8 cellular contexts compared by ENCODE assay signal in the genomic region with DNA sequence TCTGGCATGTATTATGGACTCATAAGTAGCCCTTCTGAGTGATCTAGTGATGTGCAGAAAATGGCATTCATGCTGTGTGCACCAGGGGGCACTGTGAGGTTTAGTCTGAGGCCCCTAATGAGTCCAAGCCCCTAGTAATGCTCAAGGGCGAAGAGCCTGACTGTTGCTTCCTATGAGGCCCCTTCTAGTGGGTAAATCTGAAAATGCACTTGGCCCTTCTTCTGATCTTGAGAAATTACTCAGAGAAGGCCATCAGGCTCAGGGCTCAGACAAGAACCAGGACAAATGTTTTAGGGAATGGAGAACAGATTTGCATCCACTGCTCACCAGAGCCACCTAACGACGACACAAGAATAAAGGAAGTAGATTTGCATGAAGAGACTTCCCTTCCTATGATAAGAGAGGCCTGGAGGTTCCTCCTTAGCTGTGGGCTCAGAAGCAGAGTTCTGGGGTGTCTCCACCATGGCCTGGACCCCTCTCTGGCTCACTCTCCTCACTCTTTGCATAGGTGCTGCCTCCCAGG.
DNase-seq lines count a peak whose midpoint lies in the region; ATAC-seq, FAIRE-seq and TF ChIP-seq lines count a peak whose summit lies in the region.

No MANE protein-coding gene starts in this region.

- ATAC-seq in HG03460 (IDR thresholded peaks at IDR 0.05; ENCODE audit: unreplicated experiment) (peak; percentile 56), HepG2 (peak; percentile 93)

- peaks cover 26% of the 10 kb centered on the region for H3K4me1 ChIP-seq in CD8-positive, alpha-beta memory T cell (ENCODE audit: insufficient read depth, low read length)
- H3K4me1 ChIP-seq in SJCRH30 (no peaks in the 10 kb centered on the region), mammary epithelial cell (ENCODE audit: insufficient read depth, low read length) (peaks cover 5% of the 10 kb centered on the region), HepG2 (ENCODE audit: insufficient read depth, low read length) (no peaks in the 10 kb centered on the region)

- TF ChIP-seq CTCF in mammary epithelial cell (conservative IDR thresholded peaks at IDR 0.05 in 1 of 2, IDR thresholded peaks at IDR 0.05 in 1 of 2; ENCODE audit: extremely low read depth in 1 of 2, insufficient read depth in 1 of 2, low read depth in 1 of 2, low read length in 2 of 2) (peak; percentile 24 to 29), HepG2 (CRISPR knock-in tag; IDR thresholded peaks at IDR 0.05) (peak; percentile 52)

- H3K79me2 ChIP-seq in mammary epithelial cell (ENCODE audit: insufficient read depth, low read length), result no peaks in the 10 kb centered on the region
- H3K79me2 ChIP-seq in HepG2 (ENCODE audit: insufficient read depth, low read length), result no peaks in the 10 kb centered on the region

- no peaks in the 10 kb centered on the region for H3K27me3 Mint-ChIP-seq in CD8-positive, alpha-beta memory T cell

- H3K4me2 ChIP-seq in mammary epithelial cell (ENCODE audit: insufficient read depth, low read depth, low read length) (no peak overlapping the region), HepG2 (ENCODE audit: low read depth, low read length) (no peak overlapping the region)

- no peaks in the 10 kb centered on the region for H3K9me3 Mint-ChIP-seq in CD8-positive, alpha-beta memory T cell

- intact Hi-C loops in mammary epithelial cell (cut with micrococcal nuclease), result no loop called here
- intact Hi-C loops in HepG2 (cut with micrococcal nuclease; ENCODE audit: unreplicated experiment), result no loop called here

- H3K9ac ChIP-seq in mammary epithelial cell (ENCODE audit: insufficient read depth, low read length), result no peak overlapping the region
- no peak overlapping the region for H3K9ac ChIP-seq in HepG2 (ENCODE audit: insufficient read depth, low read depth, low read length)

- H3K9me3 ChIP-seq in CD8-positive, alpha-beta memory T cell (ENCODE audit: low read length), result no peaks in the 10 kb centered on the region
- H3K9me3 ChIP-seq in SJCRH30 (replicated peaks) (no peaks in the 10 kb centered on the region), mammary epithelial cell (replicated peaks; ENCODE audit: insufficient read depth, low read length) (no peaks in the 10 kb centered on the region), HepG2 (ENCODE audit: low read length) (no peaks in the 10 kb centered on the region)

- CTCF ChIA-PET in CD8-positive, alpha-beta memory T cell (lab: Charles Lee), result interaction anchor here (0.7 to 3.9 kb wide), 23 partner anchors 14 to 399 kb away, joined by 3 to 41 read pairs (median 4); no protein-coding TSS in a partner anchor
- CTCF ChIA-PET in mammary epithelial cell (lab: Charles Lee; ENCODE audit: low non-redundant PET) (no interaction called here), HepG2 (lab: Yijun Ruan, JAX; ENCODE audit: low intra/inter-chr PET ratio, low total read pairs) (interaction anchor here (0.8 kb wide), 1 partner anchor 27 kb away, joined by 3 read pairs; no protein-coding TSS in a partner anchor)

- H3K4me3 ChIP-seq in CD8-positive, alpha-beta memory T cell (ENCODE audit: low read length), result no peak overlapping the region
- no peak overlapping the region for H3K4me3 ChIP-seq in SJCRH30
- H3K4me3 ChIP-seq in mammary epithelial cell (replicated peaks in 1 of 3; ENCODE audit: insufficient read depth in 1 of 3, low read depth in 2 of 3, low read length in 3 of 3), result no peak overlapping the region
- no peak overlapping the region for H3K4me3 ChIP-seq in HepG2 (replicated peaks in 1 of 3; ENCODE audit: insufficient read depth in 1 of 3, low read depth in 2 of 3, low read length in 3 of 3)

- TF ChIP-seq EP300 in HepG2 (IDR thresholded peaks at IDR 0.05; ENCODE audit: low read depth in 2 of 2, low read length in 2 of 2) (no peak), HepG2 (CRISPR knock-in tag; IDR thresholded peaks at IDR 0.05; ENCODE audit: borderline replicate concordance) (no peak)

- H2AFZ ChIP-seq in mammary epithelial cell (ENCODE audit: low read depth, low read length) (no peak overlapping the region), HepG2 (ENCODE audit: low read length) (no peak overlapping the region)

- dilution Hi-C loops in mammary epithelial cell (cut with HindIII; ENCODE audit: low sequenced_read_pairs), result no loop called here

- POLR2A ChIA-PET in CD8-positive, alpha-beta memory T cell (lab: Charles Lee), result interaction anchor here (0.8 to 1.6 kb wide), 3 partner anchors 26 to 68 kb away, joined by 3 to 5 read pairs (median 5); no protein-coding TSS in a partner anchor
- POLR2A ChIA-PET in HepG2 (lab: Yijun Ruan, JAX), result no interaction called here

- no peaks in the 10 kb centered on the region for H3K36me3 ChIP-seq in CD8-positive, alpha-beta memory T cell (ENCODE audit: insufficient read depth, low read length)
- H3K36me3 ChIP-seq in SJCRH30, result no peaks in the 10 kb centered on the region
- no peaks in the 10 kb centered on the region for H3K36me3 ChIP-seq in mammary epithelial cell (ENCODE audit: insufficient read depth, low read length)
- H3K36me3 ChIP-seq in HepG2 (replicated peaks in 1 of 2; ENCODE audit: control insufficient read depth in 1 of 2, insufficient read depth in 2 of 2, low read length in 2 of 2), result no peaks in the 10 kb centered on the region

- BruUV-seq in mammary epithelial cell (replicated peaks; lab: Mats Ljungman, UMichigan) (no TSS peak), HepG2 (replicated peaks; lab: Mats Ljungman, UMichigan) (no TSS peak)

- WGBS in mammary epithelial cell (ENCODE audit: low coverage, missing lambda C conversion rate), result 97% methylated on average over 3 of the region's 3 CpGs
- 0% methylated on average over 3 of the region's 3 CpGs for WGBS in HepG2 (ENCODE audit: low lambda C conversion rate)

- TF ChIP-seq RAD21 in HepG2 (CRISPR knock-in tag; IDR thresholded peaks at IDR 0.05), result no peak

- peaks cover 50 to 56% (median 56%) of the 10 kb centered on the region in 3 donors for H3K4me1 Mint-ChIP-seq in CD8-positive, alpha-beta memory T cell

- in situ Hi-C loops in mammary epithelial cell (cut with MboI; ENCODE audit: low sequenced_read_pairs in 2 of 2), result no loop called here
- in situ Hi-C loops in HepG2 (cut with HindIII; ENCODE audit: extremely low pct_ligation_motif_present, low pct_unique_long_range_greater_than_20kb), result no loop called here

- no peak for FAIRE-seq in HepG2 (lab: Jason Lieb, UNC)

- TF ChIP-seq POLR2A in HepG2 (IDR thresholded peaks at IDR 0.05; ENCODE audit: insufficient read depth in 1 of 2, low read depth in 2 of 2, low read length in 2 of 2), result no peak

- H3K36me3 Mint-ChIP-seq in CD8-positive, alpha-beta memory T cell, result no peaks in the 10 kb centered on the region

- H3K27ac ChIP-seq in CD8-positive, alpha-beta memory T cell (ENCODE audit: low read depth, low read length), result peak overlapping the region; percentile 4
- H3K27ac ChIP-seq in SJCRH30 (no peak overlapping the region), mammary epithelial cell (ENCODE audit: insufficient read depth, low read depth, low read length) (no peak overlapping the region), HepG2 (ENCODE audit: extremely low read length, insufficient read depth, low read length) (no peak overlapping the region)

- H3K4me3 Mint-ChIP-seq in CD8-positive, alpha-beta memory T cell, result peak overlapping the region in 6 of 7 donors; percentile 34 to 66 (median 54)

- DNase-seq in CD8-positive, alpha-beta memory T cell, result peak; percentile 20 to 78 (median 37)
- peak; percentile 49 for DNase-seq in GM19240 (ENCODE audit: insufficient read length, low spot score)
- peak; percentile 42 to 77 for DNase-seq in SJCRH30
- DNase-seq in mammary epithelial cell, result no peak
- DNase-seq in HepG2 (ENCODE audit: low spot score), result peak; percentile 32
- DNase-seq in stimulated activated naive CD4-positive, alpha-beta T cell treated with Interleukin-2 at 50 U/mL for 16 hours (lab: John Stamatoyannopoulos, UW), result peak; percentile 3
- DNase-seq in NCI-H128 (lab: John Stamatoyannopoulos, UW; ENCODE audit: unreplicated experiment), result no peak

- no peaks in the 10 kb centered on the region for H4K20me1 ChIP-seq in mammary epithelial cell (ENCODE audit: insufficient read depth, low read length)
- H4K20me1 ChIP-seq in HepG2 (ENCODE audit: insufficient read depth, low read length), result no peaks in the 10 kb centered on the region

- no peaks in the 10 kb centered on the region for H3K27me3 ChIP-seq in CD8-positive, alpha-beta memory T cell (ENCODE audit: insufficient read depth, low read length, poor library complexity, severe bottlenecking)
- H3K27me3 ChIP-seq in SJCRH30 (peaks cover 3% of the 10 kb centered on the region), mammary epithelial cell (ENCODE audit: insufficient read depth, low read length) (no peaks in the 10 kb centered on the region), HepG2 (ENCODE audit: control insufficient read depth in 1 of 2, insufficient read depth in 2 of 2, low read length in 2 of 2) (peaks cover 0 to 18% of the 10 kb centered on the region in 2 experiments; a peak in 1 of 5 replicates)

- H3K27ac Mint-ChIP-seq in CD8-positive, alpha-beta memory T cell, result peak overlapping the region; percentile 85 to 97 (median 91)

TF ChIP-seq in HepG2, 621 proteins besides CTCF, POLR2A, EP300 and RAD21:
- TF ChIP-seq ZNF24 (IDR thresholded peaks at IDR 0.05) (0 out of 2 replicates have a peak, but pooled peaks have one; percentile 41), GLMP (CRISPR knock-in tag; IDR thresholded peaks at IDR 0.05; ENCODE audit: borderline replicate concordance) (no peak), ZNF121 (CRISPR knock-in tag; IDR thresholded peaks at IDR 0.05) (no peak), SMC3 (IDR thresholded peaks at IDR 0.05; ENCODE audit: low read length) (0 out of 2 replicates have a peak, but pooled peaks have one; percentile 5)

Comparison
In these comparisons a context has a peak if more than half of its experiments do, and no peak if none do; other contexts are left out.
1. DNase-seq: peak in CD8-positive, alpha-beta memory T cell (5 of 5), GM19240 (single experiment), SJCRH30 (2 of 2), HepG2 (single experiment) and stimulated activated naive CD4-positive, alpha-beta T cell treated with Interleukin-2 at 50 U/mL for 16 hours (single experiment); none in mammary epithelial cell (single experiment) and NCI-H128 (single experiment).